Comparison of ENCODE assay signal across 8 cellular contexts in the genomic region with DNA sequence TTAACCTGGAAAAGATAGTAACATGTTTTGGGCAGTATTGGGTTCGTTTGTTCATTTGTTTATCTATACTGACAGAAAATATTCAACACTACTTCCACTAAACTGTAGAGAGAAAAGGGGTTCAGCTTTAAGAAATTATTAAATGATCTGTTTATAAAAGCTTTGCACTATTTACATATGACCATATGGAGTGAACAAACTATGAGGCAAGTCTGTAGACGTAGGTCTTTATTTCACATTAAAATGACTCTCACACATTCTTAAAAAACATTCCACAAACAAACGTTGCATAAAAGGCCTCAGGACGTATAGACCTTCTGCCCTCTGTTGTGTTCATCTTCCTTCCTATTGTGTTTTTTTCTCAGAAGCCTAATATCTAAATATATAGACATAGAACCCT.
"Had no signal": no experiment of that assay in that cellular context is flagged by ENCODE, and none has a peak within 500 bp of the region (broad histone marks: within the 10 kb centered on the region; RNA-seq: fewer than 3 reads in every experiment).

No MANE protein-coding gene starts in this region.

- H3K9me3 ChIP-seq: HAP-1 had no signal

- H3K4me3 ChIP-seq: GM23248, HAP-1, K562 had no signal

- H3K36me3 ChIP-seq: HAP-1 had no signal

- H3K9ac ChIP-seq: GM23248 had no signal

- H3K4me1 ChIP-seq: HAP-1 had no signal

- H3K27ac ChIP-seq: GM23248, HL-60 had no signal

- H2AFZ ChIP-seq: GM23248 had no signal

- DNase-seq: GM23248, GOT3, H7 had no signal

- ATAC-seq: HCT116, HepG2, K562 had no signal
